In the genomic region with DNA sequence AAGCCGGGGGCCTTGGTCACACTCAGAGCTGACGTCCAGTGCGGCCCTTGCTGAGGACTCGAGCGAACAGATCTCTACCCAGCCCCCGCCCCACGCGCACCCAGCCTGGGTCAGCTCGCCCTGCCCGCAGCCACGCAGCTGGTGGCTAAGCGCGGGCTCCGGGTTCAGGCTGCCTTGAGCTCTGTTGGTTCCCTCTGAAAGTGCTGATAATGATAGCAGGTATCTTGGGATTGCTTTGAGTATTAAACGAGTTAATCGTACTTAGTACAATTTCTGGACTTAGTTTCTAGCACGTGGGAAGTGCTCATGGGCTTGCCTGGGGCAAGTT, we compare ENCODE assay signal across 9 cellular contexts.
A peak's percentile ranks its signal among the peaks of the same experiment; 100 is the strongest.
DNase-seq lines count a peak whose midpoint lies in the region; TF ChIP-seq lines count a peak whose summit lies in the region.
"Had no signal": no experiment of that assay in that cellular context is flagged by ENCODE, and none has a peak within 500 bp of the region (broad histone marks: within the 10 kb centered on the region; RNA-seq: fewer than 3 reads in every experiment).

No MANE protein-coding gene starts in this region.

- peak; percentile 75 for TF ChIP-seq CTCF in C4-2B (conservative IDR thresholded peaks at IDR 0.05)
- no peak for TF ChIP-seq CTCF in HL-60 (IDR thresholded peaks at IDR 0.05; ENCODE audit: insufficient read depth, low read length)
- peak; percentile 52 for TF ChIP-seq CTCF in chondrocyte (IDR thresholded peaks at IDR 0.05)
- peak; percentile 35 for TF ChIP-seq CTCF in nephron progenitor cell (IDR thresholded peaks at IDR 0.05)

- no peaks in the 10 kb centered on the region for H3K4me1 Mint-ChIP-seq in chondrocyte (ENCODE audit: low read depth)
- H3K4me1 Mint-ChIP-seq in nephron progenitor cell = peaks cover 13% of the 10 kb centered on the region

- H3K27ac ChIP-seq in C4-2B (peak overlapping the region; percentile 68), HL-60 (replicated peaks) (peak overlapping the region; percentile 48)
- H3K27ac ChIP-seq: SJCRH30 had no signal

- H3K36me3 Mint-ChIP-seq in chondrocyte (ENCODE audit: low read depth) = no peaks in the 10 kb centered on the region
- no peaks in the 10 kb centered on the region for H3K36me3 Mint-ChIP-seq in nephron progenitor cell (ENCODE audit: low read depth)

- peaks cover 6% of the 10 kb centered on the region for H3K27me3 ChIP-seq in HL-60 (ENCODE audit: insufficient read depth, poor library complexity, severe bottlenecking)

- peak overlapping the region; percentile 62 for H3K4me3 ChIP-seq in HL-60 (replicated peaks; ENCODE audit: insufficient read depth, low read length)
- H3K4me3 ChIP-seq: SJCRH30 had no signal

- DNase-seq in HL-60 (ENCODE audit: low read depth in 1 of 2, low spot score in 1 of 2) (no peak), chondrocyte (ENCODE audit: low spot score) (no peak), nephron progenitor cell (no peak), AML-193 (lab: John Stamatoyannopoulos, UW) (no peak), Ammon's horn (ENCODE audit: low spot score) (no peak), DMS 273 (lab: John Stamatoyannopoulos, UW; ENCODE audit: unreplicated experiment) (no peak)
- DNase-seq in activated CD4-positive, alpha-beta T cell treated with anti-CD3 and anti-CD28 coated beads for 4 hours = no peak
- DNase-seq: SJCRH30 had no signal

- H3K9me3 Mint-ChIP-seq in chondrocyte (ENCODE audit: low read depth) (no peaks in the 10 kb centered on the region), nephron progenitor cell (no peaks in the 10 kb centered on the region)

- H3K27ac Mint-ChIP-seq in chondrocyte (ENCODE audit: unreplicated experiment) (no peak overlapping the region), nephron progenitor cell (no peak overlapping the region)

- H3K4me3 Mint-ChIP-seq in chondrocyte (ENCODE audit: unreplicated experiment) (peak overlapping the region; percentile 72), nephron progenitor cell (peak overlapping the region; percentile 86)

- H3K27me3 Mint-ChIP-seq in chondrocyte (ENCODE audit: low read depth) (peaks cover 23% of the 10 kb centered on the region), nephron progenitor cell (ENCODE audit: low read depth, poor library complexity) (peaks cover 16% of the 10 kb centered on the region)
